ENCODE assay signal across 8 cellular contexts in genomic region chr15:90664650-90665287, GRCh38. TPM values are rescaled to one million over a fixed set of nuclear protein-coding genes. Genes with fewer than 3 reads are reported as not detected.
A peak's percentile ranks its signal among the peaks of the same experiment; 100 is the strongest.
DNase-seq lines count a peak whose midpoint lies in the region; ATAC-seq lines count a peak whose summit lies in the region.

No MANE protein-coding gene starts in this region.

- H3K4me3 ChIP-seq in subcutaneous abdominal adipose tissue (ENCODE audit: low read depth in 1 of 5, low read length in 5 of 5), result peak overlapping the region in 4 of 5 donors; percentile 75 to 84 (median 82)

- H3K27me3 ChIP-seq in subcutaneous abdominal adipose tissue (ENCODE audit: control insufficient read depth in 5 of 5, insufficient read depth in 4 of 5, low read length in 5 of 5), result no peaks in the 10 kb centered on the region

- H3K9me3 ChIP-seq in subcutaneous abdominal adipose tissue (ENCODE audit: control insufficient read depth in 5 of 5, low read length in 5 of 5), result no peaks in the 10 kb centered on the region

- peak overlapping the region in 4 of 5 donors; percentile 78 to 86 (median 82) for H3K9ac ChIP-seq in subcutaneous abdominal adipose tissue (ENCODE audit: low read length in 5 of 5)

- no peaks in the 10 kb centered on the region for H3K36me3 ChIP-seq in subcutaneous abdominal adipose tissue (ENCODE audit: control insufficient read depth in 5 of 5, insufficient read depth in 5 of 5, low read length in 5 of 5)

- H3K9me3 Mint-ChIP-seq in activated T-cell treated with anti-CD3 and anti-CD28 coated beads, Interleukin-2, amount 50 U/mL, for 4 hours, result no peaks in the 10 kb centered on the region

- H3K27ac ChIP-seq in subcutaneous abdominal adipose tissue (ENCODE audit: low read depth, low read length), result peak overlapping the region; percentile 67

- no peaks in the 10 kb centered on the region for H3K36me3 Mint-ChIP-seq in activated T-cell treated with anti-CD3 and anti-CD28 coated beads, Interleukin-2, amount 50 U/mL, for 4 hours (ENCODE audit: insufficient read depth)

- H3K4me1 Mint-ChIP-seq in activated T-cell treated with anti-CD3 and anti-CD28 coated beads, Interleukin-2, amount 50 U/mL, for 4 hours (ENCODE audit: low read depth), result peaks cover 49% of the 10 kb centered on the region

- H3K4me1 ChIP-seq in subcutaneous abdominal adipose tissue (ENCODE audit: control insufficient read depth in 5 of 5, insufficient read depth in 5 of 5, low read length in 5 of 5), result peaks cover 2 to 26% (median 25%) of the 10 kb centered on the region in 5 donors

- no peak for ATAC-seq in activated T-cell treated with anti-CD3 and anti-CD28 coated beads, Interleukin-2, amount 50 U/mL, for 4 hours
- peak; percentile 12 for ATAC-seq in HG03460 (IDR thresholded peaks at IDR 0.05; ENCODE audit: unreplicated experiment)

- peaks cover 29% of the 10 kb centered on the region for H3K27me3 Mint-ChIP-seq in activated T-cell treated with anti-CD3 and anti-CD28 coated beads, Interleukin-2, amount 50 U/mL, for 4 hours (ENCODE audit: low read depth)

- H3K4me3 Mint-ChIP-seq in activated T-cell treated with anti-CD3 and anti-CD28 coated beads, Interleukin-2, amount 50 U/mL, for 4 hours, result peak overlapping the region; percentile 78

- DNase-seq in activated T-cell treated with anti-CD3 and anti-CD28 coated beads, Interleukin-2, amount 50 U/mL, for 4 hours, result no peak
- no peak for DNase-seq in activated T-cell treated with anti-CD3 and anti-CD28 coated beads, Interleukin-2, amount 50 U/mL, for 1 hour
- DNase-seq in astrocyte of the hippocampus (ENCODE audit: low read depth, low spot score) (peak; percentile 62), iPS-NIHi11 (ENCODE audit: low spot score) (peak; percentile 74), DMS153 treated with DMSO at 0.1 percent for 48 hours (lab: John Stamatoyannopoulos, UW; ENCODE audit: unreplicated experiment) (no peak)
- no peak for DNase-seq in stimulated activated CD4-positive, alpha-beta T cell treated with anti-CD3 and anti-CD28 coated beads, Interleukin-12 subunit alpha, Interleukin-12 subunit beta, amount 100 ng/mL, for 4 hours

RNA-seq across cellular contexts. Expression of gene BLM, which starts 52.4 kb away (rescaled TPM):
- total RNA-seq in activated T-cell treated with anti-CD3 and anti-CD28 coated beads, Interleukin-2, amount 50 U/mL, for 4 hours, result 10 to 100 TPM; 21.4 to 25.6 (median 23.5) TPM

Comparison
In these comparisons a context has a peak if more than half of its experiments do, and no peak if none do; other contexts are left out.
1. DNase-seq: peak in astrocyte of the hippocampus (single experiment) and iPS-NIHi11 (single experiment); none in activated T-cell treated with anti-CD3 and anti-CD28 coated beads, Interleukin-2, amount 50 U/mL, for 4 hours (single experiment), activated T-cell treated with anti-CD3 and anti-CD28 coated beads, Interleukin-2, amount 50 U/mL, for 1 hour (single experiment), DMS153 treated with DMSO at 0.1 percent for 48 hours (single experiment) and stimulated activated CD4-positive, alpha-beta T cell treated with anti-CD3 and anti-CD28 coated beads, Interleukin-12 subunit alpha, Interleukin-12 subunit beta, amount 100 ng/mL, for 4 hours (single experiment).